ENCODE assay signal across 8 cellular contexts in the genomic region with DNA sequence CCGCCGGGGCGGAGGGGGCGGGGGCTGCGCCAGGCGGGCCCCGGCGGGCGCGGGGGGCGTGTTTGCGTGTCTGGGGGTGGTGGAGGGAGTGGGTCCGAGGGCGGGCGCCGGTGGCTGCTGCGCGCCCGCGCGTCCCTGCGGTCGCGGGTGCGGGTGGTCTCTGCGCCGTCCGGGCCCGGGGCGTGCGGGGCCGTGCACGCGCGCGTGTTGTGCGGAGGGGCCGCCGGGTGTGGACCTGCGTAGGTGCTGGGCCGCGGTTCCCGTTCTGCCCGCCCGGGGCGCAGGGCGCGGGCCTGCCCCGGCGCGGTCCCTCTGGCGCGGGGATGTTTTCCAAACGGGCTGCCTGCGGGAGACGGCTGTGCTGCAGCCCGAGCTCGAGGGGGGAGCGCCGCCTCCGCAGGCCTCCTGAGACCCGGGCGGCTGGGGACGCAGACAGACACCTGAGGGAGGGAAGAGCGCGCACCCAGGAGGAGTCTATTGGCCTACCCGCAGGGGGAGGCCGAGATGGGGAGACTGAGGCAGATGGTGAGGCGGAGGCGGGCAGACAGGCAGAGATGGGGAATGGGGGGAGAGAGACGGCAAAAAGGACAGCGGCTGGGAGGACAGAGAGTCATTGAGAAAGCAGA. TPM values are rescaled to one million over a fixed set of nuclear protein-coding genes. Genes with fewer than 3 reads are reported as not detected.
DNase-seq lines count a peak whose midpoint lies in the region; ATAC-seq and TF ChIP-seq lines count a peak whose summit lies in the region.

No MANE protein-coding gene starts in this region.

- H3K4me1 ChIP-seq in foreskin keratinocyte = no peaks in the 10 kb centered on the region
- H3K4me1 ChIP-seq in osteoblast (ENCODE audit: insufficient read depth, low read length) = peaks cover 6% of the 10 kb centered on the region

- no peaks in the 10 kb centered on the region for H3K9me3 ChIP-seq in osteoblast (ENCODE audit: low read depth, low read length)

- peaks cover 4% of the 10 kb centered on the region for H3K9me3 Mint-ChIP-seq in activated CD4-positive, alpha-beta T cell treated with anti-CD3 and anti-CD28 coated beads, Interleukin-2, amount 10 ng/mL, durations not matched to agents 7 days and 5 days

- H3K36me3 Mint-ChIP-seq in activated CD4-positive, alpha-beta T cell treated with anti-CD3 and anti-CD28 coated beads, Interleukin-2, amount 10 ng/mL, durations not matched to agents 7 days and 5 days (ENCODE audit: low read depth) = peaks cover 5% of the 10 kb centered on the region

- CTCF ChIA-PET in activated CD4-positive, alpha-beta T cell treated with anti-CD3 and anti-CD28 coated beads, Interleukin-2, amount 10 ng/mL, durations not matched to agents 7 days and 5 days (lab: Charles Lee) = interaction anchor here (0.6 to 2.0 kb wide), 9 partner anchors 9 to 68 kb away, joined by 3 to 8 read pairs (median 3); a partner anchor contains a TSS

- H3K4me1 Mint-ChIP-seq in activated CD4-positive, alpha-beta T cell treated with anti-CD3 and anti-CD28 coated beads, Interleukin-2, amount 10 ng/mL, durations not matched to agents 7 days and 5 days = peaks cover 39% of the 10 kb centered on the region

- peak overlapping the region; percentile 94 for H3K4me2 ChIP-seq in osteoblast (ENCODE audit: insufficient read depth, low read length)

- H3K79me2 ChIP-seq in osteoblast (ENCODE audit: insufficient read depth, low read length) = peaks cover 6% of the 10 kb centered on the region

- peak overlapping the region; percentile 65 for H2AFZ ChIP-seq in osteoblast (ENCODE audit: low read length)

- H3K4me3 Mint-ChIP-seq in activated CD4-positive, alpha-beta T cell treated with anti-CD3 and anti-CD28 coated beads, Interleukin-2, amount 10 ng/mL, durations not matched to agents 7 days and 5 days = peak overlapping the region; percentile 83

- H3K27me3 Mint-ChIP-seq in activated CD4-positive, alpha-beta T cell treated with anti-CD3 and anti-CD28 coated beads, Interleukin-2, amount 10 ng/mL, durations not matched to agents 7 days and 5 days = peaks cover 2% of the 10 kb centered on the region

- DNase-seq in D341Med (ENCODE audit: low spot score) = peak; percentile 85
- peak; percentile 46 for DNase-seq in GM19240 (ENCODE audit: insufficient read length, low spot score)
- DNase-seq in activated CD4-positive, alpha-beta T cell treated with anti-CD3 and anti-CD28 coated beads, Interleukin-2, amount 10 ng/mL, durations not matched to agents 7 days and 5 days = no peak
- DNase-seq in foreskin keratinocyte = no peak
- DNase-seq in osteoblast (ENCODE audit: insufficient read length, low spot score, missing footprints) = peak; percentile 97
- DNase-seq in A172 (ENCODE audit: low spot score) = no peak
- no peak for DNase-seq in middle frontal gyrus (ENCODE audit: extremely low spot score, low spot score)

- peak overlapping the region; percentile 82 for H3K4me3 ChIP-seq in osteoblast (ENCODE audit: insufficient read depth, low read length)

- peak; percentile 20 for ATAC-seq in HG03469 (IDR thresholded peaks at IDR 0.05; ENCODE audit: unreplicated experiment)
- peak; percentile 68 for ATAC-seq in foreskin keratinocyte

- H3K27me3 ChIP-seq in foreskin keratinocyte = no peaks in the 10 kb centered on the region
- H3K27me3 ChIP-seq in osteoblast (ENCODE audit: insufficient read depth, low read length) = no peaks in the 10 kb centered on the region

- TF ChIP-seq CTCF in foreskin keratinocyte (conservative IDR thresholded peaks at IDR 0.05) = peak; percentile 37
- TF ChIP-seq CTCF in osteoblast (IDR thresholded peaks at IDR 0.05; ENCODE audit: extremely low read depth, low read depth, low read length) = peak; percentile 13

- H4K20me1 ChIP-seq in osteoblast (ENCODE audit: insufficient read depth, low read length) = no peaks in the 10 kb centered on the region

- peak overlapping the region; percentile 36 for H3K27ac ChIP-seq in foreskin keratinocyte
- H3K27ac ChIP-seq in osteoblast (ENCODE audit: low read depth, low read length) = no peak overlapping the region

- POLR2A ChIA-PET in activated CD4-positive, alpha-beta T cell treated with anti-CD3 and anti-CD28 coated beads, Interleukin-2, amount 10 ng/mL, durations not matched to agents 7 days and 5 days (lab: Charles Lee) = interaction anchor here (0.6 to 1.4 kb wide), 3 partner anchors 13 to 211 kb away, joined by 3 to 4 read pairs (median 3); a partner anchor contains a TSS

- H3K36me3 ChIP-seq in osteoblast (ENCODE audit: insufficient read depth, low read length) = no peaks in the 10 kb centered on the region

- H3K27ac Mint-ChIP-seq in activated CD4-positive, alpha-beta T cell treated with anti-CD3 and anti-CD28 coated beads, Interleukin-2, amount 10 ng/mL, durations not matched to agents 7 days and 5 days = peak overlapping the region; percentile 80

RNA-seq across cellular contexts. Expression of a gene that starts 0.4 kb away (rescaled TPM):
- 1 to 10 TPM; 6.7 to 7.2 TPM for total RNA-seq in activated CD4-positive, alpha-beta T cell treated with anti-CD3 and anti-CD28 coated beads, Interleukin-2, amount 10 ng/mL, durations not matched to agents 7 days and 5 days
- total RNA-seq in foreskin keratinocyte = 11.1 and 11.7 TPM in 2 replicates
- 7.5 and 8.2 TPM in 2 replicates for polyA plus RNA-seq in foreskin keratinocyte
- 18.9 and 19.2 TPM in 2 replicates for total RNA-seq in osteoblast
- 13.3 and 16.1 TPM in 2 replicates for total RNA-seq in A172 (2014; rRNA removed; shearing (Covaris generic))

RNA-seq across cellular contexts. Expression of a gene that starts 13.1 kb away (rescaled TPM):
- 10 to 100 TPM; 78.4 to 82.3 TPM for total RNA-seq in activated CD4-positive, alpha-beta T cell treated with anti-CD3 and anti-CD28 coated beads, Interleukin-2, amount 10 ng/mL, durations not matched to agents 7 days and 5 days
- total RNA-seq in foreskin keratinocyte (64.9 and 73.3 TPM in 2 replicates), osteoblast (35.8 and 36.5 TPM in 2 replicates)
- 61.8 and 69.0 TPM in 2 replicates for polyA plus RNA-seq in foreskin keratinocyte
- 76.7 and 79.7 TPM in 2 replicates for total RNA-seq in A172 (2014; rRNA removed; shearing (Covaris generic))

RNA-seq across cellular contexts. Expression of a gene that starts 28.5 kb away (rescaled TPM):
- 10 to 100 TPM; 72.4 to 76.4 TPM for total RNA-seq in activated CD4-positive, alpha-beta T cell treated with anti-CD3 and anti-CD28 coated beads, Interleukin-2, amount 10 ng/mL, durations not matched to agents 7 days and 5 days
- total RNA-seq in foreskin keratinocyte (83.1 and 106 TPM in 2 replicates), osteoblast (31.5 and 33.3 TPM in 2 replicates)
- polyA plus RNA-seq in foreskin keratinocyte = 126 and 158 TPM in 2 replicates
- total RNA-seq in A172 (2014; rRNA removed; shearing (Covaris generic)) = 80.0 and 127 TPM in 2 replicates

RNA-seq across cellular contexts. Expression of a gene that starts 43.3 kb away (rescaled TPM):
- 10 to 100 TPM; 13.3 to 17.4 TPM for total RNA-seq in activated CD4-positive, alpha-beta T cell treated with anti-CD3 and anti-CD28 coated beads, Interleukin-2, amount 10 ng/mL, durations not matched to agents 7 days and 5 days
- 11.5 and 12.8 TPM in 2 replicates for total RNA-seq in foreskin keratinocyte
- 7.1 and 7.3 TPM in 2 replicates for polyA plus RNA-seq in foreskin keratinocyte
- total RNA-seq in osteoblast = 39.2 and 43.8 TPM in 2 replicates
- total RNA-seq in A172 (2014; rRNA removed; shearing (Covaris generic)) = 14.7 and 22.0 TPM in 2 replicates

RNA-seq across cellular contexts. Expression of a gene that starts 46.3 kb away (rescaled TPM):
- under 1 TPM; 0.27 to 0.52 TPM for total RNA-seq in activated CD4-positive, alpha-beta T cell treated with anti-CD3 and anti-CD28 coated beads, Interleukin-2, amount 10 ng/mL, durations not matched to agents 7 days and 5 days
- total RNA-seq in foreskin keratinocyte = not detected in 2 replicates
- not detected in 2 replicates for polyA plus RNA-seq in foreskin keratinocyte
- total RNA-seq in osteoblast = 0.36 TPM in 1 of 2 replicates, not detected in the other
- not detected in 2 replicates for total RNA-seq in A172 (2014; rRNA removed; shearing (Covaris generic))

Comparison
In these comparisons a context has a peak if more than half of its experiments do, and no peak if none do; other contexts are left out.
1. DNase-seq: peak in D341Med (single experiment), GM19240 (single experiment) and osteoblast (single experiment); none in activated CD4-positive, alpha-beta T cell treated with anti-CD3 and anti-CD28 coated beads, Interleukin-2, amount 10 ng/mL, durations not matched to agents 7 days and 5 days (single experiment), foreskin keratinocyte (0 of 2), A172 (single experiment) and middle frontal gyrus (single experiment).